ENCODE assay signal across 9 cellular contexts in the genomic region with DNA sequence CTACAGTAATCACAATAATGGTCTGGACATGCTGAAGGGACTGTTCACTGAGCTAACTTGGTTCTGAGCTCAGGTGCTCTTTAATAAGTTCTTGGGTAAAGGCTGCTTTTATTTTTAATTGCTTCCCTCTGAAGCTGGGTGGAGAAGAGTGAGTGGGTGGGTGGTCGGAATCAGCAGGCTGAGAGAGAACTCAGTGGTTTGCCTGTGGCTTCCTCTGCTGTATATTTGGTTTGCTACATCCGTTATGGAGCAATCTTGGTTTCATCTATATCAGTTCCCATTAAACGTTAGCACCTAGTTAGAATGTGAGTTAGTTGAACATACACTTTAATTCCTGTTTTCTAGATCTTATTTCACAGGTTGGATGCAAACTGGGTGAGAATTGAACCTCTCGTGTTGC. TPM values are rescaled to one million over a fixed set of nuclear protein-coding genes. Genes with fewer than 3 reads are reported as not detected.
DNase-seq lines count a peak whose midpoint lies in the region; ATAC-seq and TF ChIP-seq lines count a peak whose summit lies in the region.
"Had no signal": no experiment of that assay in that cellular context is flagged by ENCODE, and none has a peak within 500 bp of the region (broad histone marks: within the 10 kb centered on the region; RNA-seq: fewer than 3 reads in every experiment).

No MANE protein-coding gene starts in this region.

- WGBS in upper lobe of left lung, 2 donors = 53 to 59% methylated on average over 4 of the region's 4 CpGs
- 89% methylated on average over 4 of the region's 4 CpGs for WGBS in hepatocyte (ENCODE audit: low lambda C conversion rate, missing lambda C conversion rate)

- TF ChIP-seq CTCF in chondrocyte (IDR thresholded peaks at IDR 0.05) (no peak), upper lobe of left lung (IDR thresholded peaks at IDR 0.05) (no peak), BE2C (IDR thresholded peaks at IDR 0.05; ENCODE audit: low read depth, low read length) (no peak), hepatocyte (IDR thresholded peaks at IDR 0.05; ENCODE audit: poor library complexity) (no peak)

- peak overlapping the region; percentile 8 for H3K27ac Mint-ChIP-seq in chondrocyte (ENCODE audit: unreplicated experiment)

- no peaks in the 10 kb centered on the region for H3K27me3 Mint-ChIP-seq in chondrocyte (ENCODE audit: low read depth)

- H3K27ac ChIP-seq in SK-N-MC (peak overlapping the region; percentile 26; the same call in 1 of the 2 replicates), upper lobe of left lung (peak overlapping the region in 2 of 4 donors; percentile 28 to 45), hepatocyte (no peak overlapping the region)

- peaks cover 35% of the 10 kb centered on the region for H3K4me1 Mint-ChIP-seq in chondrocyte (ENCODE audit: low read depth)

- H3K36me3 ChIP-seq in SK-N-MC (ENCODE audit: insufficient read depth, low read length) = peaks cover 49% of the 10 kb centered on the region
- peaks cover 12 to 58% (median 21%) of the 10 kb centered on the region in 4 donors for H3K36me3 ChIP-seq in upper lobe of left lung
- peaks cover 34% of the 10 kb centered on the region for H3K36me3 ChIP-seq in BE2C
- H3K36me3 ChIP-seq in hepatocyte (replicated peaks; ENCODE audit: insufficient read depth, low read depth) = peaks cover 3% of the 10 kb centered on the region

- H3K9me2 ChIP-seq in hepatocyte (replicated peaks; ENCODE audit: insufficient read depth) = no peaks in the 10 kb centered on the region

- H4K20me1 ChIP-seq in hepatocyte (ENCODE audit: insufficient read depth, poor library complexity, severe bottlenecking) = no peaks in the 10 kb centered on the region

- no peaks in the 10 kb centered on the region for H3K9me3 Mint-ChIP-seq in chondrocyte (ENCODE audit: low read depth)

- no peak for TF ChIP-seq EP300 in upper lobe of left lung (IDR thresholded peaks at IDR 0.05)

- no peaks in the 10 kb centered on the region for H3K9me3 ChIP-seq in SK-N-MC (ENCODE audit: low read depth, low read length)
- no peaks in the 10 kb centered on the region for H3K9me3 ChIP-seq in upper lobe of left lung
- H3K9me3 ChIP-seq in BE2C = no peaks in the 10 kb centered on the region
- H3K9me3 ChIP-seq in hepatocyte (ENCODE audit: low read depth) = no peaks in the 10 kb centered on the region

- H3K27me3 ChIP-seq in upper lobe of left lung = no peaks in the 10 kb centered on the region
- no peaks in the 10 kb centered on the region for H3K27me3 ChIP-seq in BE2C
- H3K27me3 ChIP-seq in hepatocyte = no peaks in the 10 kb centered on the region

- TF ChIP-seq POLR2A in upper lobe of left lung (IDR thresholded peaks at IDR 0.05) = no peak

- no peaks in the 10 kb centered on the region for H3K79me2 ChIP-seq in hepatocyte

- H3K9ac ChIP-seq in SK-N-MC (ENCODE audit: insufficient read length) = no peak overlapping the region

- peaks cover 15% of the 10 kb centered on the region for H3K36me3 Mint-ChIP-seq in chondrocyte (ENCODE audit: low read depth)

- H3K4me1 ChIP-seq in upper lobe of left lung (peaks cover 0 to 11% (median 2%) of the 10 kb centered on the region in 4 donors), BE2C (no peaks in the 10 kb centered on the region), hepatocyte (ENCODE audit: insufficient read depth) (no peaks in the 10 kb centered on the region)

- H2AFZ ChIP-seq in hepatocyte = no peak overlapping the region

- peak; percentile 71 for ATAC-seq in GM18508 (IDR thresholded peaks at IDR 0.05; ENCODE audit: insufficient read depth, unreplicated experiment)
- ATAC-seq in HG02759 (IDR thresholded peaks at IDR 0.05; ENCODE audit: unreplicated experiment) = peak; percentile 78
- ATAC-seq in upper lobe of left lung (ENCODE audit: low FRiP score in 2 of 2) = peak; percentile 62 to 70

- H3K4me3 Mint-ChIP-seq in chondrocyte (ENCODE audit: unreplicated experiment) = no peak overlapping the region

- H3K4me3 ChIP-seq in SK-N-MC (no peak overlapping the region), upper lobe of left lung (no peak overlapping the region), BE2C (ENCODE audit: low read depth, low read length) (no peak overlapping the region), hepatocyte (no peak overlapping the region)
- H3K4me3 ChIP-seq: skin epidermis had no signal

- DNase-seq in SK-N-MC (ENCODE audit: low read depth, low spot score) = no peak
- no peak for DNase-seq in chondrocyte (ENCODE audit: low spot score)
- peak in 1 of 2 donors; percentile 41 for DNase-seq in upper lobe of left lung
- DNase-seq in BE2C = no peak
- no peak for DNase-seq in NCI-H446 (lab: John Stamatoyannopoulos, UW)
- no peak for DNase-seq in hepatocyte (ENCODE audit: low spot score)

- H3K4me2 ChIP-seq in hepatocyte = no peak overlapping the region

RNA-seq across cellular contexts. Expression of a gene that starts 23.3 kb away (rescaled TPM):
- total RNA-seq in chondrocyte (45.4 to 55.8 TPM (median 52.7 TPM) in 3 replicates), upper lobe of left lung (10 to 100 TPM; 19.2 to 86.6 (median 38.5) TPM), hepatocyte (62.7 and 76.2 TPM in 2 replicates)
- 49.0 TPM for polyA plus RNA-seq in BE2C (2012; ENCODE audit: insufficient read depth, insufficient read length, low read depth)
- 96.6 and 106 TPM in 2 replicates for polyA plus RNA-seq in hepatocyte

RNA-seq across cellular contexts. Expression of a gene that starts 50.0 kb away (rescaled TPM):
- total RNA-seq in chondrocyte = 17.5 to 31.9 TPM (median 18.7 TPM) in 3 replicates
- 10 to 100 TPM; 20.2 to 56.6 (median 34.1) TPM for total RNA-seq in upper lobe of left lung
- 35.4 TPM for polyA plus RNA-seq in BE2C (2012; ENCODE audit: insufficient read depth, insufficient read length, low read depth)
- total RNA-seq in hepatocyte = 28.9 and 34.7 TPM in 2 replicates
- 15.9 and 16.5 TPM in 2 replicates for polyA plus RNA-seq in hepatocyte

RNA-seq across cellular contexts. Expression of a gene that starts 54.6 kb away (rescaled TPM):
- 79.5 to 84.0 TPM (median 81.5 TPM) in 3 replicates for total RNA-seq in chondrocyte
- 100 to 1,000 TPM in 3 of 6 donors, 10 to 100 TPM in 3; 75.8 to 145 (median 91.2) TPM for total RNA-seq in upper lobe of left lung
- 56.3 TPM for polyA plus RNA-seq in BE2C (2012; ENCODE audit: insufficient read depth, insufficient read length, low read depth)
- total RNA-seq in hepatocyte = 63.4 and 72.1 TPM in 2 replicates
- 9.4 and 11.7 TPM in 2 replicates for polyA plus RNA-seq in hepatocyte
